Comparison of ENCODE assay signal across 19 cellular contexts in genomic region chr20:64032706-64033624, GRCh38. TPM values are rescaled to one million over a fixed set of nuclear protein-coding genes. Genes with fewer than 3 reads are reported as not detected.
DNase-seq lines count a peak whose midpoint lies in the region; ATAC-seq, FAIRE-seq and TF ChIP-seq lines count a peak whose summit lies in the region.
"Had no signal": no experiment of that assay in that cellular context is flagged by ENCODE, and none has a peak within 500 bp of the region (broad histone marks: within the 10 kb centered on the region; RNA-seq: fewer than 3 reads in every experiment).

No MANE protein-coding gene starts in this region.

- no peaks in the 10 kb centered on the region for H3K27me3 ChIP-seq in HepG2 (ENCODE audit: control insufficient read depth in 1 of 2, insufficient read depth in 2 of 2, low read length in 2 of 2)
- H3K27me3 ChIP-seq in right lobe of liver = no peaks in the 10 kb centered on the region
- no peaks in the 10 kb centered on the region for H3K27me3 ChIP-seq in BE2C

- no peaks in the 10 kb centered on the region for H4K20me1 ChIP-seq in HepG2 (ENCODE audit: insufficient read depth, low read length)

- H3K27ac Mint-ChIP-seq in activated naive CD8-positive, alpha-beta T cell treated with anti-CD3 and anti-CD28 coated beads, Interleukin-2, amount 10 ng/mL, durations not matched to agents 7 days and 5 days = peak overlapping the region; percentile 98
- H3K27ac Mint-ChIP-seq: dendritic cell treated with granulocyte-macrophage colony-stimulating factor and Interleukin-4, amounts not matched to agents 40 ng/mL and 50 ng/mL, for 4 days; progenitor cell of endocrine pancreas had no signal

- H3K79me2 ChIP-seq in HepG2 (ENCODE audit: insufficient read depth, low read length) = peaks cover 18% of the 10 kb centered on the region

- H3K9me3 ChIP-seq in HepG2 (ENCODE audit: low read length) (no peaks in the 10 kb centered on the region), right lobe of liver (no peaks in the 10 kb centered on the region), BE2C (no peaks in the 10 kb centered on the region)

- H3K4me1 ChIP-seq in HepG2 (ENCODE audit: insufficient read depth, low read length) (peaks cover 33% of the 10 kb centered on the region), right lobe of liver (peaks cover 0 to 3% (median 0%) of the 10 kb centered on the region in 4 donors), BE2C (peaks cover 33% of the 10 kb centered on the region)

- FAIRE-seq in HepG2 (lab: Jason Lieb, UNC) = no peak

- ATAC-seq in HepG2 (no peak), right lobe of liver (no peak)
- no peak for ATAC-seq in activated naive CD8-positive, alpha-beta T cell treated with anti-CD3 and anti-CD28 coated beads, Interleukin-2, amount 10 ng/mL, durations not matched to agents 7 days and 5 days (ENCODE audit: low read depth)
- ATAC-seq: activated CD4-positive, CD25-positive, alpha-beta regulatory T cell treated with anti-CD3 and anti-CD28 coated beads, Interleukin-2, amount 50 U/mL, for 24 hours had no signal

- intact Hi-C loops in HepG2 (cut with micrococcal nuclease; ENCODE audit: unreplicated experiment) = no loop called here
- intact Hi-C loops in right lobe of liver (cut with DNase I) = no loop called here

- H3K4me3 ChIP-seq in HepG2 (replicated peaks in 1 of 3; ENCODE audit: insufficient read depth in 1 of 3, low read depth in 2 of 3, low read length in 3 of 3) (no peak overlapping the region), right lobe of liver (no peak overlapping the region), BE2C (ENCODE audit: low read depth, low read length) (no peak overlapping the region)
- H3K4me3 ChIP-seq: skin epidermis had no signal

- no peak for DNase-seq in HepG2 (ENCODE audit: low spot score)
- DNase-seq in right lobe of liver = no peak
- no peak for DNase-seq in activated naive CD8-positive, alpha-beta T cell treated with anti-CD3 and anti-CD28 coated beads, Interleukin-2, amount 10 ng/mL, durations not matched to agents 7 days and 5 days
- DNase-seq in anterior cingulate cortex (lab: John Stamatoyannopoulos, UW) = no peak
- DNase-seq in BE2C = no peak
- DNase-seq: activated effector memory CD4-positive, alpha-beta T cell treated with anti-CD3 and anti-CD28 coated beads, Interleukin-2, amount 50 U/mL, for 16 hours; amygdala; GOT3; kidney glomerular epithelial cell; NCI-H1105; NCI-H2081; NCI-H345; NCI-H774; stimulated activated CD4-positive, alpha-beta T cell treated with anti-CD3 and anti-CD28 coated beads, Interleukin-2, amount 100 ng/mL, for 24 hours; stimulated activated naive CD4-positive, alpha-beta T cell had no signal

- H3K36me3 ChIP-seq in HepG2 (replicated peaks in 1 of 2; ENCODE audit: control insufficient read depth in 1 of 2, insufficient read depth in 2 of 2, low read length in 2 of 2) (peaks cover 40 to 56% of the 10 kb centered on the region in 2 experiments), right lobe of liver (peaks cover 0 to 45% (median 19%) of the 10 kb centered on the region in 4 donors), BE2C (peaks cover 57% of the 10 kb centered on the region)

- H3K4me2 ChIP-seq in HepG2 (ENCODE audit: low read depth, low read length) = no peak overlapping the region

- TF ChIP-seq RAD21 in HepG2 (CRISPR knock-in tag; IDR thresholded peaks at IDR 0.05) = no peak

- CTCF ChIA-PET in HepG2 (lab: Yijun Ruan, JAX; ENCODE audit: low intra/inter-chr PET ratio, low total read pairs) = no interaction called here

- H3K9me3 Mint-ChIP-seq in activated naive CD8-positive, alpha-beta T cell treated with anti-CD3 and anti-CD28 coated beads, Interleukin-2, amount 10 ng/mL, durations not matched to agents 7 days and 5 days = no peaks in the 10 kb centered on the region
- H3K9me3 Mint-ChIP-seq: dendritic cell treated with granulocyte-macrophage colony-stimulating factor and Interleukin-4, amounts not matched to agents 40 ng/mL and 50 ng/mL, for 4 days had no signal

- peaks cover 40% of the 10 kb centered on the region for H3K4me1 Mint-ChIP-seq in activated naive CD8-positive, alpha-beta T cell treated with anti-CD3 and anti-CD28 coated beads, Interleukin-2, amount 10 ng/mL, durations not matched to agents 7 days and 5 days

- no peak overlapping the region for H3K4me3 Mint-ChIP-seq in activated naive CD8-positive, alpha-beta T cell treated with anti-CD3 and anti-CD28 coated beads, Interleukin-2, amount 10 ng/mL, durations not matched to agents 7 days and 5 days
- H3K4me3 Mint-ChIP-seq: dendritic cell treated with granulocyte-macrophage colony-stimulating factor and Interleukin-4, amounts not matched to agents 40 ng/mL and 50 ng/mL, for 4 days had no signal

- TF ChIP-seq EP300 in HepG2 (IDR thresholded peaks at IDR 0.05; ENCODE audit: low read depth in 2 of 2, low read length in 2 of 2) (no peak), HepG2 (CRISPR knock-in tag; IDR thresholded peaks at IDR 0.05; ENCODE audit: borderline replicate concordance) (no peak)

- TF ChIP-seq CTCF in HepG2 (CRISPR knock-in tag; IDR thresholded peaks at IDR 0.05) (no peak), right lobe of liver (IDR thresholded peaks at IDR 0.05) (no peak), BE2C (IDR thresholded peaks at IDR 0.05; ENCODE audit: low read depth, low read length) (no peak)

- no peak for TF ChIP-seq POLR2A in HepG2 (IDR thresholded peaks at IDR 0.05; ENCODE audit: insufficient read depth in 1 of 2, low read depth in 2 of 2, low read length in 2 of 2)
- TF ChIP-seq POLR2A in right lobe of liver (IDR thresholded peaks at IDR 0.05) = no peak

- POLR2A ChIA-PET in HepG2 (lab: Yijun Ruan, JAX) = interaction anchor here (0.9 to 2.3 kb wide), 4 partner anchors 8 to 52 kb away, joined by 3 to 19 read pairs (median 3); partner anchors contain the start of gene PRPF6
- POLR2A ChIA-PET in activated naive CD8-positive, alpha-beta T cell treated with anti-CD3 and anti-CD28 coated beads, Interleukin-2, amount 10 ng/mL, durations not matched to agents 7 days and 5 days (lab: Charles Lee) = interaction anchor here (1.7 kb wide), 1 partner anchor 53 kb away, joined by 8 read pairs; the partner anchor contains the start of gene SAMD10

- no peak overlapping the region for H3K9ac ChIP-seq in HepG2 (ENCODE audit: insufficient read depth, low read depth, low read length)

- no TSS peak for BruUV-seq in HepG2 (replicated peaks; lab: Mats Ljungman, UMichigan)

- peaks cover 8% of the 10 kb centered on the region for H3K36me3 Mint-ChIP-seq in activated naive CD8-positive, alpha-beta T cell treated with anti-CD3 and anti-CD28 coated beads, Interleukin-2, amount 10 ng/mL, durations not matched to agents 7 days and 5 days

- in situ Hi-C loops in HepG2 (cut with HindIII; ENCODE audit: extremely low pct_ligation_motif_present, low pct_unique_long_range_greater_than_20kb) = no loop called here

- H3K27me3 Mint-ChIP-seq in activated naive CD8-positive, alpha-beta T cell treated with anti-CD3 and anti-CD28 coated beads, Interleukin-2, amount 10 ng/mL, durations not matched to agents 7 days and 5 days = no peaks in the 10 kb centered on the region

- H3K27ac ChIP-seq in HepG2 (ENCODE audit: extremely low read length, insufficient read depth, low read length) = no peak overlapping the region
- H3K27ac ChIP-seq in right lobe of liver = no peak overlapping the region

- 97% methylated on average over 31 of the region's 31 CpGs for WGBS in HepG2 (ENCODE audit: low lambda C conversion rate)
- WGBS in right lobe of liver (ENCODE audit: insufficient coverage, low coverage, low lambda C conversion rate, missing lambda C conversion rate) = 72% methylated on average over 3 of the region's 31 CpGs

- H2AFZ ChIP-seq in HepG2 (ENCODE audit: low read length) = no peak overlapping the region

RNA-seq across cellular contexts. Expression of gene C20orf204, which starts 3.0 kb away (rescaled TPM):
- 36.8 and 80.0 TPM in 2 replicates for total RNA-seq in HepG2 (2016; rRNA removed; fragmentation: Illumina TruSeq; extraction: Trizol)
- total RNA-seq in HepG2 (2016; cell fraction: cytosol; rRNA removed; fragmentation: Illumina TruSeq; extraction: Trizol; ENCODE audit: low read depth) = 48.6 and 61.3 TPM in 2 replicates
- total RNA-seq in HepG2 (2016; cell fraction: insoluble cytoplasmic fraction; rRNA removed; fragmentation: Illumina TruSeq; extraction: Trizol) = 39.0 and 80.0 TPM in 2 replicates
- total RNA-seq in HepG2 (2016; cell fraction: membrane; rRNA removed; fragmentation: Illumina TruSeq; extraction: Trizol) = 57.5 and 77.5 TPM in 2 replicates
- 68.2 and 72.7 TPM in 2 replicates for total RNA-seq in HepG2 (2016; cell fraction: nucleus; rRNA removed; fragmentation: Illumina TruSeq; extraction: Trizol)
- polyA plus RNA-seq in HepG2 (2011; rRNA removed) = 22.1 and 27.2 TPM in 2 replicates
- 22.8 and 58.2 TPM in 2 replicates for polyA plus RNA-seq in HepG2 (2011; cell fraction: cytosol; rRNA removed)
- 143 and 193 TPM in 2 replicates for polyA plus RNA-seq in HepG2 (2011; cell fraction: nucleus; rRNA removed)
- 13.4 and 16.2 TPM in 2 replicates for polyA plus RNA-seq in HepG2 (2012)
- 59.0 and 74.0 TPM in 2 replicates for polyA plus RNA-seq in HepG2 (2016; cell fraction: cytosol; fragmentation: Illumina TruSeq; extraction: Trizol; ENCODE audit: low read depth)
- polyA plus RNA-seq in HepG2 (2016; cell fraction: insoluble cytoplasmic fraction; fragmentation: Illumina TruSeq; extraction: Trizol; ENCODE audit: low read depth) = 48.7 and 49.5 TPM in 2 replicates
- polyA plus RNA-seq in HepG2 (2016; cell fraction: membrane; fragmentation: Illumina TruSeq; extraction: Trizol; ENCODE audit: low read depth) = 58.9 and 64.4 TPM in 2 replicates
- 152 and 164 TPM in 2 replicates for polyA plus RNA-seq in HepG2 (2016; cell fraction: nucleus; fragmentation: Illumina TruSeq; extraction: Trizol; ENCODE audit: insufficient read depth, low read depth)
- polyA minus RNA-seq in HepG2 (2011; rRNA and poly(A)+ RNA removed; ENCODE audit: low replicate concordance) = 1.8 and 19.7 TPM in 2 replicates
- 15.0 and 21.9 TPM in 2 replicates for polyA minus RNA-seq in HepG2 (2011; cell fraction: cytosol; rRNA and poly(A)+ RNA removed)
- 21.8 and 31.2 TPM in 2 replicates for polyA minus RNA-seq in HepG2 (2011; cell fraction: nucleus; rRNA and poly(A)+ RNA removed)
- total RNA-seq in right lobe of liver = 1 to 10 TPM in 1 of 6 experiments, under 1 TPM in 4, not detected in 1; 0.29 to 1.1 (median 0.44) TPM
- total RNA-seq in activated naive CD8-positive, alpha-beta T cell treated with anti-CD3 and anti-CD28 coated beads, Interleukin-2, amount 10 ng/mL, durations not matched to agents 7 days and 5 days = 1 to 10 TPM; 9.7 to 9.8 TPM
- 20.3 TPM for polyA plus RNA-seq in BE2C (2012; ENCODE audit: insufficient read depth, insufficient read length, low read depth)

RNA-seq across cellular contexts. Expression of gene SOX18, which starts 16.5 kb away (rescaled TPM):
- total RNA-seq in HepG2 (2016; rRNA removed; fragmentation: Illumina TruSeq; extraction: Trizol) = 1.3 and 1.9 TPM in 2 replicates
- total RNA-seq in HepG2 (2016; cell fraction: cytosol; rRNA removed; fragmentation: Illumina TruSeq; extraction: Trizol; ENCODE audit: low read depth) = 1.1 and 1.6 TPM in 2 replicates
- 0.94 and 1.8 TPM in 2 replicates for total RNA-seq in HepG2 (2016; cell fraction: insoluble cytoplasmic fraction; rRNA removed; fragmentation: Illumina TruSeq; extraction: Trizol)
- 2.7 and 3.0 TPM in 2 replicates for total RNA-seq in HepG2 (2016; cell fraction: membrane; rRNA removed; fragmentation: Illumina TruSeq; extraction: Trizol)
- total RNA-seq in HepG2 (2016; cell fraction: nucleus; rRNA removed; fragmentation: Illumina TruSeq; extraction: Trizol) = 1.4 and 2.1 TPM in 2 replicates
- 1.6 and 2.0 TPM in 2 replicates for polyA plus RNA-seq in HepG2 (2011; rRNA removed)
- 1.1 and 2.3 TPM in 2 replicates for polyA plus RNA-seq in HepG2 (2011; cell fraction: cytosol; rRNA removed)
- 8.4 and 10.3 TPM in 2 replicates for polyA plus RNA-seq in HepG2 (2011; cell fraction: nucleus; rRNA removed)
- 2.4 and 3.1 TPM in 2 replicates for polyA plus RNA-seq in HepG2 (2012)
- 1.8 and 1.9 TPM in 2 replicates for polyA plus RNA-seq in HepG2 (2016; cell fraction: cytosol; fragmentation: Illumina TruSeq; extraction: Trizol; ENCODE audit: low read depth)
- 7.2 and 8.4 TPM in 2 replicates for polyA plus RNA-seq in HepG2 (2016; cell fraction: insoluble cytoplasmic fraction; fragmentation: Illumina TruSeq; extraction: Trizol; ENCODE audit: low read depth)
- 3.3 and 4.0 TPM in 2 replicates for polyA plus RNA-seq in HepG2 (2016; cell fraction: membrane; fragmentation: Illumina TruSeq; extraction: Trizol; ENCODE audit: low read depth)
- 9.0 and 10.0 TPM in 2 replicates for polyA plus RNA-seq in HepG2 (2016; cell fraction: nucleus; fragmentation: Illumina TruSeq; extraction: Trizol; ENCODE audit: insufficient read depth, low read depth)
- 0.28 and 1.8 TPM in 2 replicates for polyA minus RNA-seq in HepG2 (2011; rRNA and poly(A)+ RNA removed; ENCODE audit: low replicate concordance)
- 1.9 and 4.0 TPM in 2 replicates for polyA minus RNA-seq in HepG2 (2011; cell fraction: cytosol; rRNA and poly(A)+ RNA removed)
- polyA minus RNA-seq in HepG2 (2011; cell fraction: nucleus; rRNA and poly(A)+ RNA removed) = 0.77 and 0.87 TPM in 2 replicates
- total RNA-seq in right lobe of liver = 1 to 10 TPM; 4.1 to 7.8 (median 5.6) TPM
- under 1 TPM; 0.30 to 0.51 TPM for total RNA-seq in activated naive CD8-positive, alpha-beta T cell treated with anti-CD3 and anti-CD28 coated beads, Interleukin-2, amount 10 ng/mL, durations not matched to agents 7 days and 5 days
- polyA plus RNA-seq in BE2C (2012; ENCODE audit: insufficient read depth, insufficient read length, low read depth) = 54.0 TPM
- total RNA-seq: progenitor cell of endocrine pancreas had no signal

RNA-seq across cellular contexts. Expression of gene TCEA2, which starts 30.0 kb away (rescaled TPM):
- total RNA-seq in HepG2 (2016; rRNA removed; fragmentation: Illumina TruSeq; extraction: Trizol) = 25.9 and 33.7 TPM in 2 replicates
- 58.0 and 75.2 TPM in 2 replicates for total RNA-seq in HepG2 (2016; cell fraction: cytosol; rRNA removed; fragmentation: Illumina TruSeq; extraction: Trizol; ENCODE audit: low read depth)
- total RNA-seq in HepG2 (2016; cell fraction: insoluble cytoplasmic fraction; rRNA removed; fragmentation: Illumina TruSeq; extraction: Trizol) = 25.2 and 31.6 TPM in 2 replicates
- 54.3 and 70.5 TPM in 2 replicates for total RNA-seq in HepG2 (2016; cell fraction: membrane; rRNA removed; fragmentation: Illumina TruSeq; extraction: Trizol)
- 19.6 and 25.2 TPM in 2 replicates for total RNA-seq in HepG2 (2016; cell fraction: nucleus; rRNA removed; fragmentation: Illumina TruSeq; extraction: Trizol)
- 28.1 and 36.8 TPM in 2 replicates for polyA plus RNA-seq in HepG2 (2011; rRNA removed)
- 22.9 and 25.9 TPM in 2 replicates for polyA plus RNA-seq in HepG2 (2011; cell fraction: cytosol; rRNA removed)
- 101 and 106 TPM in 2 replicates for polyA plus RNA-seq in HepG2 (2011; cell fraction: nucleus; rRNA removed)
- 70.9 and 75.4 TPM in 2 replicates for polyA plus RNA-seq in HepG2 (2012)
- 308 and 317 TPM in 2 replicates for polyA plus RNA-seq in HepG2 (2016; cell fraction: cytosol; fragmentation: Illumina TruSeq; extraction: Trizol; ENCODE audit: low read depth)
- 54.5 and 74.5 TPM in 2 replicates for polyA plus RNA-seq in HepG2 (2016; cell fraction: insoluble cytoplasmic fraction; fragmentation: Illumina TruSeq; extraction: Trizol; ENCODE audit: low read depth)
- 232 and 236 TPM in 2 replicates for polyA plus RNA-seq in HepG2 (2016; cell fraction: membrane; fragmentation: Illumina TruSeq; extraction: Trizol; ENCODE audit: low read depth)
- 80.5 and 83.8 TPM in 2 replicates for polyA plus RNA-seq in HepG2 (2016; cell fraction: nucleus; fragmentation: Illumina TruSeq; extraction: Trizol; ENCODE audit: insufficient read depth, low read depth)
- polyA minus RNA-seq in HepG2 (2011; rRNA and poly(A)+ RNA removed; ENCODE audit: low replicate concordance) = 42.1 and 65.5 TPM in 2 replicates
- polyA minus RNA-seq in HepG2 (2011; cell fraction: cytosol; rRNA and poly(A)+ RNA removed) = 21.6 and 27.5 TPM in 2 replicates
- polyA minus RNA-seq in HepG2 (2011; cell fraction: nucleus; rRNA and poly(A)+ RNA removed) = 32.7 and 36.6 TPM in 2 replicates
- 10 to 100 TPM; 14.8 to 45.6 (median 28.6) TPM for total RNA-seq in right lobe of liver
- total RNA-seq in activated naive CD8-positive, alpha-beta T cell treated with anti-CD3 and anti-CD28 coated beads, Interleukin-2, amount 10 ng/mL, durations not matched to agents 7 days and 5 days = 10 to 100 TPM; 65.3 to 74.9 TPM
- 202 TPM for polyA plus RNA-seq in BE2C (2012; ENCODE audit: insufficient read depth, insufficient read length, low read depth)

RNA-seq across cellular contexts. Expression of gene RGS19, which starts 46.4 kb away (rescaled TPM):
- total RNA-seq in HepG2 (2016; rRNA removed; fragmentation: Illumina TruSeq; extraction: Trizol) = 10.2 and 10.7 TPM in 2 replicates
- 8.3 and 13.6 TPM in 2 replicates for total RNA-seq in HepG2 (2016; cell fraction: cytosol; rRNA removed; fragmentation: Illumina TruSeq; extraction: Trizol; ENCODE audit: low read depth)
- 9.9 and 10.3 TPM in 2 replicates for total RNA-seq in HepG2 (2016; cell fraction: insoluble cytoplasmic fraction; rRNA removed; fragmentation: Illumina TruSeq; extraction: Trizol)
- total RNA-seq in HepG2 (2016; cell fraction: membrane; rRNA removed; fragmentation: Illumina TruSeq; extraction: Trizol) = 24.1 and 24.7 TPM in 2 replicates
- total RNA-seq in HepG2 (2016; cell fraction: nucleus; rRNA removed; fragmentation: Illumina TruSeq; extraction: Trizol) = 7.0 and 7.6 TPM in 2 replicates
- polyA plus RNA-seq in HepG2 (2011; rRNA removed) = 11.9 and 14.7 TPM in 2 replicates
- 11.7 and 19.3 TPM in 2 replicates for polyA plus RNA-seq in HepG2 (2011; cell fraction: cytosol; rRNA removed)
- polyA plus RNA-seq in HepG2 (2011; cell fraction: nucleus; rRNA removed) = 12.6 and 13.6 TPM in 2 replicates
- polyA plus RNA-seq in HepG2 (2012) = 4.4 and 6.8 TPM in 2 replicates
- polyA plus RNA-seq in HepG2 (2016; cell fraction: cytosol; fragmentation: Illumina TruSeq; extraction: Trizol; ENCODE audit: low read depth) = 18.0 and 22.1 TPM in 2 replicates
- polyA plus RNA-seq in HepG2 (2016; cell fraction: insoluble cytoplasmic fraction; fragmentation: Illumina TruSeq; extraction: Trizol; ENCODE audit: low read depth) = 14.2 and 16.6 TPM in 2 replicates
- polyA plus RNA-seq in HepG2 (2016; cell fraction: membrane; fragmentation: Illumina TruSeq; extraction: Trizol; ENCODE audit: low read depth) = 25.0 and 29.7 TPM in 2 replicates
- 9.7 and 10.6 TPM in 2 replicates for polyA plus RNA-seq in HepG2 (2016; cell fraction: nucleus; fragmentation: Illumina TruSeq; extraction: Trizol; ENCODE audit: insufficient read depth, low read depth)
- 15.8 and 18.5 TPM in 2 replicates for polyA minus RNA-seq in HepG2 (2011; rRNA and poly(A)+ RNA removed; ENCODE audit: low replicate concordance)
- polyA minus RNA-seq in HepG2 (2011; cell fraction: cytosol; rRNA and poly(A)+ RNA removed) = 8.1 and 9.1 TPM in 2 replicates
- 4.5 and 5.5 TPM in 2 replicates for polyA minus RNA-seq in HepG2 (2011; cell fraction: nucleus; rRNA and poly(A)+ RNA removed)
- total RNA-seq in right lobe of liver = 10 to 100 TPM in 2 of 6 experiments, 1 to 10 TPM in 4; 2.6 to 10.9 (median 5.7) TPM
- 100 to 1,000 TPM in 1 of 2 experiments, 10 to 100 TPM in 1; 95.1 to 106 TPM for total RNA-seq in activated naive CD8-positive, alpha-beta T cell treated with anti-CD3 and anti-CD28 coated beads, Interleukin-2, amount 10 ng/mL, durations not matched to agents 7 days and 5 days
- 31.1 TPM for polyA plus RNA-seq in BE2C (2012; ENCODE audit: insufficient read depth, insufficient read length, low read depth)

RNA-seq across cellular contexts. Expression of gene OPRL1, which starts 46.9 kb away (rescaled TPM):
- total RNA-seq in HepG2 (2016; rRNA removed; fragmentation: Illumina TruSeq; extraction: Trizol) (0.27 and 0.35 TPM in 2 replicates), right lobe of liver (under 1 TPM in 5 of 6 experiments, not detected in 1; 0.13 to 0.32 (median 0.25) TPM)
- not detected in 2 replicates for total RNA-seq in HepG2 (2016; cell fraction: cytosol; rRNA removed; fragmentation: Illumina TruSeq; extraction: Trizol; ENCODE audit: low read depth)
- total RNA-seq in HepG2 (2016; cell fraction: insoluble cytoplasmic fraction; rRNA removed; fragmentation: Illumina TruSeq; extraction: Trizol) = 0.16 and 0.56 TPM in 2 replicates
- total RNA-seq in HepG2 (2016; cell fraction: membrane; rRNA removed; fragmentation: Illumina TruSeq; extraction: Trizol) = 0.12 and 0.14 TPM in 2 replicates
- 0.25 and 0.28 TPM in 2 replicates for total RNA-seq in HepG2 (2016; cell fraction: nucleus; rRNA removed; fragmentation: Illumina TruSeq; extraction: Trizol)
- 0.71 and 0.77 TPM in 2 replicates for polyA plus RNA-seq in HepG2 (2011; rRNA removed)
- 0.37 and 0.86 TPM in 2 replicates for polyA plus RNA-seq in HepG2 (2011; cell fraction: cytosol; rRNA removed)
- polyA plus RNA-seq in HepG2 (2011; cell fraction: nucleus; rRNA removed) = 0.99 and 1.1 TPM in 2 replicates
- polyA plus RNA-seq in HepG2 (2012) = 0.28 and 0.56 TPM in 2 replicates
- not detected in 2 replicates for polyA plus RNA-seq in HepG2 (2016; cell fraction: cytosol; fragmentation: Illumina TruSeq; extraction: Trizol; ENCODE audit: low read depth)
- polyA plus RNA-seq in HepG2 (2016; cell fraction: insoluble cytoplasmic fraction; fragmentation: Illumina TruSeq; extraction: Trizol; ENCODE audit: low read depth) = 0.32 and 0.40 TPM in 2 replicates
- polyA plus RNA-seq in HepG2 (2016; cell fraction: membrane; fragmentation: Illumina TruSeq; extraction: Trizol; ENCODE audit: low read depth) = 0.08 TPM in 1 of 2 replicates, not detected in the other
- polyA plus RNA-seq in HepG2 (2016; cell fraction: nucleus; fragmentation: Illumina TruSeq; extraction: Trizol; ENCODE audit: insufficient read depth, low read depth) = 0.33 and 0.61 TPM in 2 replicates
- 0.14 and 3.0 TPM in 2 replicates for polyA minus RNA-seq in HepG2 (2011; rRNA and poly(A)+ RNA removed; ENCODE audit: low replicate concordance)
- polyA minus RNA-seq in HepG2 (2011; cell fraction: cytosol; rRNA and poly(A)+ RNA removed) = 0.59 and 0.62 TPM in 2 replicates
- 0.13 and 0.25 TPM in 2 replicates for polyA minus RNA-seq in HepG2 (2011; cell fraction: nucleus; rRNA and poly(A)+ RNA removed)
- 1 to 10 TPM; 1.8 to 2.6 TPM for total RNA-seq in activated naive CD8-positive, alpha-beta T cell treated with anti-CD3 and anti-CD28 coated beads, Interleukin-2, amount 10 ng/mL, durations not matched to agents 7 days and 5 days
- polyA plus RNA-seq in BE2C (2012; ENCODE audit: insufficient read depth, insufficient read length, low read depth) = 2.7 TPM

Comparison
In these comparisons a context has a peak if more than half of its experiments do, and no peak if none do; other contexts are left out.
1. RNA of gene C20orf204, which starts 3.0 kb away (total RNA-seq): 36.8 to 80.0 TPM in HepG2 and 9.7 to 9.8 TPM in activated naive CD8-positive, alpha-beta T cell treated with anti-CD3 and anti-CD28 coated beads, Interleukin-2, amount 10 ng/mL, durations not matched to agents 7 days and 5 days; 0.29 to 1.1 TPM in right lobe of liver; every median in the first group is over 4 times any median in the second.